In the genomic region with DNA sequence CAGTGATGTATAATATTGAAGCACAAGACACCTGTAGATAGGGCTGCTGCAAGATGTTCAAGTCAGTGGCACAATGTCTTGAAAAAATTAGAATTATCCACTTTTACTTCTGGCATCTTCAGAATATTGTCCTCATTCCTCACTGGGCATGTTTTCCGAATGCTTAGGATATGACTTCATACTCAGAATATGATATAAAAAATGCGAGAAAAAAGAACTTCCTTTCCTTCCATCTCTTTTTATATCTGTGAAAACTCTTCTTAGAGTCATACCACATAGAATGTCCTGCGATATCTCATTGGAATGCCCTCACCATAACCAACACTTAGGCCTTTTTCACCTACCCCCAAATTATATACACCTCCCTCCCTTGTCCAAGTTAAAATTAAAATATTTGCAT, we compare ENCODE assay signal across 26 cellular contexts. TPM values are rescaled to one million over a fixed set of nuclear protein-coding genes. Genes with fewer than 3 reads are reported as not detected.
A peak's percentile ranks its signal among the peaks of the same experiment; 100 is the strongest.
DNase-seq lines count a peak whose midpoint lies in the region; ATAC-seq, FAIRE-seq and TF ChIP-seq lines count a peak whose summit lies in the region.
"Had no signal": no experiment of that assay in that cellular context is flagged by ENCODE, and none has a peak within 500 bp of the region (broad histone marks: within the 10 kb centered on the region; RNA-seq: fewer than 3 reads in every experiment).

No MANE protein-coding gene starts in this region.

- no TSS peak for BruUV-seq in endothelial cell of umbilical vein (replicated peaks; lab: Mats Ljungman, UMichigan)

- in situ Hi-C loops in brain microvascular endothelial cell (cut with HindIII; ENCODE audit: low pct_ligation_motif_present, low sequenced_read_pairs), result no loop called here

- no peak for TF ChIP-seq POLR2A in endothelial cell of umbilical vein (IDR thresholded peaks at IDR 0.05; ENCODE audit: low read depth, low read length)
- no peak for TF ChIP-seq POLR2A in thyroid gland (IDR thresholded peaks at IDR 0.05)

- no peak for ATAC-seq in natural killer cell
- ATAC-seq: A549 had no signal

- H3K27me3 ChIP-seq in brain microvascular endothelial cell (replicated peaks) (no peaks in the 10 kb centered on the region), endothelial cell of umbilical vein (ENCODE audit: control insufficient read depth in 2 of 2, insufficient read depth in 2 of 2, low read length in 2 of 2) (no peaks in the 10 kb centered on the region), thyroid gland (no peaks in the 10 kb centered on the region)
- H3K27me3 ChIP-seq: BE2C; BLaER1 treated with 17β-estradiol and CSF1 and Interleukin-3, amounts not matched to agents 10 nM and 100 nM had no signal

- H3K9me3 Mint-ChIP-seq in natural killer cell, result no peaks in the 10 kb centered on the region
- H3K9me3 Mint-ChIP-seq: CD8-positive, alpha-beta memory T cell had no signal

- no peaks in the 10 kb centered on the region for H3K36me3 Mint-ChIP-seq in natural killer cell
- H3K36me3 Mint-ChIP-seq: CD14-positive monocyte; CD8-positive, alpha-beta memory T cell had no signal

- intact Hi-C loops in endothelial cell of umbilical vein (cut with micrococcal nuclease) (no loop called here), natural killer cell (cut with micrococcal nuclease) (no loop called here), kidney (cut with DNase I) (no loop called here), thyroid gland (cut with DNase I) (no loop called here)

- H3K9me3 ChIP-seq in endothelial cell of umbilical vein (replicated peaks; ENCODE audit: control insufficient read depth, insufficient read depth, low read length) (no peaks in the 10 kb centered on the region), kidney (ENCODE audit: control insufficient read depth in 1 of 2, low read length in 2 of 2) (no peaks in the 10 kb centered on the region), thyroid gland (no peaks in the 10 kb centered on the region)
- H3K9me3 ChIP-seq: A549, BE2C had no signal

- CTCF ChIA-PET in endothelial cell of umbilical vein (lab: Charles Lee), result no interaction called here

- H3K9me1 ChIP-seq in endothelial cell of umbilical vein (replicated peaks; ENCODE audit: control insufficient read depth, extremely low read depth, insufficient read depth, low read length), result no peaks in the 10 kb centered on the region

- TF ChIP-seq CTCF in brain microvascular endothelial cell (IDR thresholded peaks at IDR 0.05; ENCODE audit: low read depth, low read length, missing control alignments), result no peak
- TF ChIP-seq CTCF in endothelial cell of umbilical vein (IDR thresholded peaks at IDR 0.05; ENCODE audit: extremely low read depth in 1 of 2, insufficient read depth in 1 of 2, low read depth in 1 of 2, low read length in 2 of 2), result no peak
- no peak for TF ChIP-seq CTCF in natural killer cell (IDR thresholded peaks at IDR 0.05)
- TF ChIP-seq CTCF in kidney (IDR thresholded peaks at IDR 0.05; ENCODE audit: borderline replicate concordance, extremely low read depth, insufficient read depth), result no peak
- TF ChIP-seq CTCF in thyroid gland (IDR thresholded peaks at IDR 0.05), result no peak

- no peak overlapping the region for H3K4me2 ChIP-seq in endothelial cell of umbilical vein (ENCODE audit: insufficient read depth, low read length)
- H3K4me2 ChIP-seq: A549; BLaER1 treated with 17β-estradiol and CSF1 and Interleukin-3, amounts not matched to agents 10 nM and 100 nM had no signal

- dilution Hi-C loops in endothelial cell of umbilical vein (cut with MboI; ENCODE audit: extremely low pct_ligation_motif_present, low sequenced_read_pairs), result no loop called here

- H3K27ac ChIP-seq in brain microvascular endothelial cell (peak overlapping the region; percentile 31), endothelial cell of umbilical vein (ENCODE audit: insufficient read depth, low read depth, low read length) (no peak overlapping the region), kidney (ENCODE audit: low read depth in 2 of 2, low read length in 2 of 2) (no peak overlapping the region), thyroid gland (no peak overlapping the region)
- H3K27ac ChIP-seq: A549; BLaER1 treated with 17β-estradiol and CSF1 and Interleukin-3, amounts not matched to agents 10 nM and 100 nM; GM23248 had no signal

- no peak overlapping the region for H2AFZ ChIP-seq in endothelial cell of umbilical vein (ENCODE audit: low read depth, low read length)
- H2AFZ ChIP-seq: GM23248 had no signal

- H4K20me1 ChIP-seq in endothelial cell of umbilical vein (replicated peaks; ENCODE audit: control insufficient read depth, extremely low read depth, insufficient read depth, low read length), result no peaks in the 10 kb centered on the region
- H4K20me1 ChIP-seq: BLaER1 treated with 17β-estradiol and CSF1 and Interleukin-3, amounts not matched to agents 10 nM and 100 nM had no signal

- H3K36me3 ChIP-seq in brain microvascular endothelial cell (replicated peaks) (no peaks in the 10 kb centered on the region), endothelial cell of umbilical vein (ENCODE audit: control insufficient read depth in 2 of 2, extremely low read depth in 1 of 2, insufficient read depth in 2 of 2, low read length in 2 of 2) (no peaks in the 10 kb centered on the region), kidney (ENCODE audit: control insufficient read depth in 1 of 2, insufficient read depth in 2 of 2, low read length in 2 of 2) (no peaks in the 10 kb centered on the region), thyroid gland (no peaks in the 10 kb centered on the region)
- H3K36me3 ChIP-seq: BE2C; BLaER1 treated with 17β-estradiol and CSF1 and Interleukin-3, amounts not matched to agents 10 nM and 100 nM had no signal

- no peaks in the 10 kb centered on the region for H3K79me2 ChIP-seq in endothelial cell of umbilical vein (ENCODE audit: control insufficient read depth, insufficient read depth, low read length)

- H3K4me1 ChIP-seq in endothelial cell of umbilical vein (ENCODE audit: control insufficient read depth, extremely low read depth, insufficient read depth, low read length), result no peaks in the 10 kb centered on the region
- H3K4me1 ChIP-seq in kidney (ENCODE audit: control insufficient read depth in 1 of 2, insufficient read depth in 1 of 2, low read depth in 1 of 2, low read length in 2 of 2), result no peaks in the 10 kb centered on the region
- H3K4me1 ChIP-seq in thyroid gland, result no peaks in the 10 kb centered on the region
- H3K4me1 ChIP-seq: A549; BE2C; BLaER1 treated with 17β-estradiol and CSF1 and Interleukin-3, amounts not matched to agents 10 nM and 100 nM had no signal

- H3K27me3 Mint-ChIP-seq in natural killer cell (ENCODE audit: low read depth in 2 of 2), result peaks cover 8 to 53% of the 10 kb centered on the region in 2 donors

- H3K4me3 ChIP-seq in brain microvascular endothelial cell (ENCODE audit: low read depth, low read length) (no peak overlapping the region), endothelial cell of umbilical vein (replicated peaks in 1 of 3; ENCODE audit: insufficient read depth in 1 of 3, low read depth in 1 of 3, low read length in 3 of 3) (no peak overlapping the region), kidney (ENCODE audit: low read length in 2 of 2) (no peak overlapping the region), thyroid gland (replicated peaks in 1 of 3) (no peak overlapping the region)
- H3K4me3 ChIP-seq: A549; BLaER1 treated with 17β-estradiol and CSF1 and Interleukin-3, amounts not matched to agents 10 nM and 100 nM; GM23248 had no signal

- H3K27ac Mint-ChIP-seq in natural killer cell, result no peak overlapping the region
- H3K27ac Mint-ChIP-seq: CD14-positive monocyte; CD4-positive, alpha-beta T cell; CD8-positive, alpha-beta memory T cell had no signal

- H3K9ac ChIP-seq in endothelial cell of umbilical vein (replicated peaks; ENCODE audit: extremely low read depth, insufficient read depth, low read length) (no peak overlapping the region), kidney (ENCODE audit: low read length in 2 of 2) (no peak overlapping the region)
- H3K9ac ChIP-seq: BLaER1 treated with 17β-estradiol and CSF1 and Interleukin-3, amounts not matched to agents 10 nM and 100 nM; GM23248 had no signal

- H3K4me1 Mint-ChIP-seq in natural killer cell, result no peaks in the 10 kb centered on the region
- H3K4me1 Mint-ChIP-seq: CD14-positive monocyte; CD8-positive, alpha-beta memory T cell had no signal

- FAIRE-seq in endothelial cell of umbilical vein (lab: Jason Lieb, UNC), result no peak
- FAIRE-seq in kidney (lab: Jason Lieb, UNC), result no peak
- FAIRE-seq: A549, D721Med, G401.6, GM12892, GM19239, H1 had no signal

- WGBS in thyroid gland, 2 donors, result 71 to 74% methylated on average over 3 of the region's 3 CpGs

- no peak overlapping the region for H3K4me3 Mint-ChIP-seq in natural killer cell
- H3K4me3 Mint-ChIP-seq: CD14-positive monocyte; CD4-positive, alpha-beta T cell; CD8-positive, alpha-beta memory T cell had no signal

- DNase-seq in ELR (ENCODE audit: low read depth) (peak; percentile 59), NCI-H226 (peak; percentile 3), brain microvascular endothelial cell (peak; percentile 12), endothelial cell of umbilical vein (ENCODE audit: low read depth, low spot score) (no peak), natural killer cell (no peak), kidney (no peak), thyroid gland (no peak)
- DNase-seq: 8988T; ACHN; AML-193; BE2C; CD4-positive, alpha-beta T cell; CD8-positive, alpha-beta memory T cell; DMS 273 treated with DMSO at 0.1 percent for 48 hours; DMS79; GM23248; H7; HCEC 1CT had no signal

- POLR2A ChIA-PET in endothelial cell of umbilical vein (lab: Charles Lee), result no interaction called here

RNA-seq across cellular contexts. Expression of a gene that starts 4.6 kb away (rescaled TPM):
- not detected in 2 replicates for total RNA-seq in endothelial cell of umbilical vein
- polyA plus RNA-seq in endothelial cell of umbilical vein, result not detected in 2 replicates
- not detected in 2 replicates for polyA plus RNA-seq in endothelial cell of umbilical vein (2011; cell fraction: cytosol; rRNA removed)
- not detected in 2 replicates for polyA plus RNA-seq in endothelial cell of umbilical vein (2011; cell fraction: nucleus; rRNA removed)
- polyA plus RNA-seq in endothelial cell of umbilical vein (2012), result not detected in 2 replicates
- not detected in 2 replicates for polyA minus RNA-seq in endothelial cell of umbilical vein
- polyA minus RNA-seq in endothelial cell of umbilical vein (2011; cell fraction: cytosol; rRNA and poly(A)+ RNA removed), result not detected
- not detected in 2 replicates for polyA minus RNA-seq in endothelial cell of umbilical vein (2011; cell fraction: nucleus; rRNA and poly(A)+ RNA removed)
- not detected for total RNA-seq in natural killer cell
- total RNA-seq in kidney, result not detected
- polyA plus RNA-seq in kidney (ENCODE audit: insufficient read depth, low read depth, low replicate concordance), result not detected
- total RNA-seq in thyroid gland, result not detected
- total RNA-seq: CD4-positive, alpha-beta T cell; CD8-positive, alpha-beta memory T cell; GM23248; H1; H7 had no signal
- polyA plus RNA-seq: A549; CD14-positive monocyte; CD8-positive, alpha-beta memory T cell; GM23248; H1 had no signal

RNA-seq across cellular contexts. Expression of a gene that starts 26.2 kb away (rescaled TPM):
- not detected in 2 replicates for total RNA-seq in endothelial cell of umbilical vein
- polyA plus RNA-seq in endothelial cell of umbilical vein, result not detected in 2 replicates
- not detected in 2 replicates for polyA plus RNA-seq in endothelial cell of umbilical vein (2011; cell fraction: cytosol; rRNA removed)
- polyA plus RNA-seq in endothelial cell of umbilical vein (2011; cell fraction: nucleus; rRNA removed), result not detected in 2 replicates
- not detected in 2 replicates for polyA plus RNA-seq in endothelial cell of umbilical vein (2012)
- polyA minus RNA-seq in endothelial cell of umbilical vein, result not detected in 2 replicates
- not detected for polyA minus RNA-seq in endothelial cell of umbilical vein (2011; cell fraction: cytosol; rRNA and poly(A)+ RNA removed)
- polyA minus RNA-seq in endothelial cell of umbilical vein (2011; cell fraction: nucleus; rRNA and poly(A)+ RNA removed), result not detected in 2 replicates
- total RNA-seq in natural killer cell, result not detected
- not detected for total RNA-seq in kidney
- polyA plus RNA-seq in kidney (ENCODE audit: insufficient read depth, low read depth, low replicate concordance), result not detected
- not detected for total RNA-seq in thyroid gland
- total RNA-seq: CD4-positive, alpha-beta T cell; CD8-positive, alpha-beta memory T cell; GM23248; H1; H7 had no signal
- polyA plus RNA-seq: A549; CD14-positive monocyte; CD8-positive, alpha-beta memory T cell; GM23248; H1 had no signal

RNA-seq across cellular contexts. Expression of a gene that starts 26.3 kb away (rescaled TPM):
- not detected in 2 replicates for total RNA-seq in endothelial cell of umbilical vein
- not detected in 2 replicates for polyA plus RNA-seq in endothelial cell of umbilical vein
- polyA plus RNA-seq in endothelial cell of umbilical vein (2011; cell fraction: cytosol; rRNA removed), result not detected in 2 replicates
- polyA plus RNA-seq in endothelial cell of umbilical vein (2011; cell fraction: nucleus; rRNA removed), result not detected in 2 replicates
- not detected in 2 replicates for polyA plus RNA-seq in endothelial cell of umbilical vein (2012)
- polyA minus RNA-seq in endothelial cell of umbilical vein, result not detected in 2 replicates
- not detected for polyA minus RNA-seq in endothelial cell of umbilical vein (2011; cell fraction: cytosol; rRNA and poly(A)+ RNA removed)
- polyA minus RNA-seq in endothelial cell of umbilical vein (2011; cell fraction: nucleus; rRNA and poly(A)+ RNA removed), result not detected in 2 replicates
- total RNA-seq in natural killer cell, result not detected
- not detected for total RNA-seq in kidney
- polyA plus RNA-seq in kidney (ENCODE audit: insufficient read depth, low read depth, low replicate concordance), result not detected
- not detected for total RNA-seq in thyroid gland
- total RNA-seq: CD4-positive, alpha-beta T cell; CD8-positive, alpha-beta memory T cell; GM23248; H1; H7 had no signal
- polyA plus RNA-seq: A549; CD14-positive monocyte; CD8-positive, alpha-beta memory T cell; GM23248; H1 had no signal

RNA-seq across cellular contexts. Expression of a gene that starts 44.1 kb away (rescaled TPM):
- total RNA-seq in endothelial cell of umbilical vein, result not detected in 2 replicates
- polyA plus RNA-seq in endothelial cell of umbilical vein, result not detected in 2 replicates
- not detected in 2 replicates for polyA plus RNA-seq in endothelial cell of umbilical vein (2011; cell fraction: cytosol; rRNA removed)
- polyA plus RNA-seq in endothelial cell of umbilical vein (2011; cell fraction: nucleus; rRNA removed), result not detected in 2 replicates
- polyA plus RNA-seq in endothelial cell of umbilical vein (2012), result not detected in 2 replicates
- not detected in 2 replicates for polyA minus RNA-seq in endothelial cell of umbilical vein
- polyA minus RNA-seq in endothelial cell of umbilical vein (2011; cell fraction: cytosol; rRNA and poly(A)+ RNA removed), result not detected
- polyA minus RNA-seq in endothelial cell of umbilical vein (2011; cell fraction: nucleus; rRNA and poly(A)+ RNA removed), result not detected in 2 replicates
- not detected for total RNA-seq in natural killer cell
- total RNA-seq in kidney, result not detected
- polyA plus RNA-seq in kidney (ENCODE audit: insufficient read depth, low read depth, low replicate concordance), result not detected
- total RNA-seq in thyroid gland, result not detected
- total RNA-seq: CD4-positive, alpha-beta T cell; CD8-positive, alpha-beta memory T cell; GM23248; H1; H7 had no signal
- polyA plus RNA-seq: A549; CD14-positive monocyte; CD8-positive, alpha-beta memory T cell; GM23248; H1 had no signal

Comparison
In these comparisons a context has a peak if more than half of its experiments do, and no peak if none do; other contexts are left out.
1. DNase-seq: peak in ELR (single experiment), NCI-H226 (single experiment) and brain microvascular endothelial cell (single experiment); none in endothelial cell of umbilical vein (single experiment), natural killer cell (single experiment), kidney (single experiment) and thyroid gland (0 of 2).